In the genomic region with DNA sequence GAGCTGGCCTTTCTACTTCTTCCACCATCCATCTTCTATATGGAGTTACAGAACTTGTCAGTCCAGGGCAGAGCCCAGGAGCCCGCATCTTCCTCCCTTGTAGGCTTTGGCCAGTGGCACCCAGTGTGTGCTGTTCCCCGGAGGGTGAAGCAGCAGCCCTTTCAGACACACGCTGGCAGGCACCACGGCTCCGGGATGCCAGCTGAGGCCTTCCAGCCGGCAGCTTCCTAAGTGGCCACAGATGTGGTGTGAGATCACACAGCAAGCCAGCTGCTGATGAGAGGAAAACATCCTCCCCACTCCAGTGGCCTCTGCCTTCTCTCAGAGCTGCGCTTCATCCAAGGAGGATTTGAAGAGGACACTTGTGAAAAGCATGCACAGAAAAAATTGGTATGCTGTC, we compare ENCODE assay signal across 19 cellular contexts. TPM values are rescaled to one million over a fixed set of nuclear protein-coding genes. Genes with fewer than 3 reads are reported as not detected.
DNase-seq lines count a peak whose midpoint lies in the region; ATAC-seq and TF ChIP-seq lines count a peak whose summit lies in the region.
"Had no signal": no experiment of that assay in that cellular context is flagged by ENCODE, and none has a peak within 500 bp of the region (broad histone marks: within the 10 kb centered on the region; RNA-seq: fewer than 3 reads in every experiment).

No MANE protein-coding gene starts in this region.

- H3K4me3 Mint-ChIP-seq in glutamatergic neuron (ENCODE audit: unreplicated experiment) = no peak overlapping the region
- H3K4me3 Mint-ChIP-seq: CD4-positive, alpha-beta memory T cell; naive B cell had no signal

- intact Hi-C loops in Panc1 (cut with micrococcal nuclease; ENCODE audit: unreplicated experiment) = no loop called here

- H3K4me2 ChIP-seq in Karpas-422 (ENCODE audit: low read depth, low read length, poor library complexity, severe bottlenecking) = no peak overlapping the region

- H3K4me3 ChIP-seq in Karpas-422 (ENCODE audit: low read length) = no peak overlapping the region
- H3K4me3 ChIP-seq in Panc1 (ENCODE audit: low read depth in 2 of 2, low read length in 2 of 2) = no peak overlapping the region
- H3K4me3 ChIP-seq: SJCRH30 had no signal

- no peak overlapping the region for H3K9ac ChIP-seq in Karpas-422 (ENCODE audit: low read length)

- DNase-seq in Karpas-422 = peak; percentile 25
- DNase-seq in Panc1 (ENCODE audit: low read depth, low spot score) = no peak
- peak; percentile 27 for DNase-seq in glutamatergic neuron
- DNase-seq in retina = peak; percentile 39
- DNase-seq: activated CD8-positive, alpha-beta memory T cell treated with anti-CD3 and anti-CD28 coated beads for 24 hours; activated gamma-delta T cell; brain microvascular endothelial cell; CD4-positive, alpha-beta memory T cell; effector memory CD4-positive, alpha-beta T cell; IMR-90; naive B cell; NCI-H1105 treated with DMSO at 0.1 percent for 48 hours; stimulated activated CD4-positive, alpha-beta T cell treated with anti-CD3 and anti-CD28 coated beads, Interleukin-4, amount 100 ng/mL, for 1 hour had no signal

- peak overlapping the region; percentile 29 for H3K27ac Mint-ChIP-seq in glutamatergic neuron (ENCODE audit: unreplicated experiment)
- H3K27ac Mint-ChIP-seq: CD4-positive, alpha-beta memory T cell had no signal

- no peaks in the 10 kb centered on the region for H3K79me2 ChIP-seq in Karpas-422 (ENCODE audit: low read length)

- no peak overlapping the region for H3K27ac ChIP-seq in Karpas-422 (ENCODE audit: low read length)
- H3K27ac ChIP-seq in Panc1 (ENCODE audit: low read length) = no peak overlapping the region
- H3K27ac ChIP-seq: brain microvascular endothelial cell, SJCRH30 had no signal

- no peaks in the 10 kb centered on the region for H3K36me3 Mint-ChIP-seq in glutamatergic neuron (ENCODE audit: unreplicated experiment)
- H3K36me3 Mint-ChIP-seq: CD4-positive, alpha-beta memory T cell; naive B cell had no signal

- H3K4me1 ChIP-seq in Karpas-422 (ENCODE audit: low read length) = peaks cover 4% of the 10 kb centered on the region
- H3K4me1 ChIP-seq in Panc1 (ENCODE audit: control insufficient read depth, insufficient read depth, low read length) = no peaks in the 10 kb centered on the region
- H3K4me1 ChIP-seq: SJCRH30 had no signal

- H3K27me3 Mint-ChIP-seq in glutamatergic neuron (ENCODE audit: unreplicated experiment) = peaks cover 2% of the 10 kb centered on the region

- CTCF ChIA-PET in Panc1 (lab: Charles Lee) = no interaction called here

- H3K36me3 ChIP-seq in Karpas-422 (ENCODE audit: insufficient read depth, low read length) (no peaks in the 10 kb centered on the region), Panc1 (ENCODE audit: control insufficient read depth, insufficient read depth, low read length) (no peaks in the 10 kb centered on the region)
- H3K36me3 ChIP-seq: brain microvascular endothelial cell, SJCRH30 had no signal

- in situ Hi-C loops in Panc1 (cut with HindIII; ENCODE audit: low pct_unique_long_range_greater_than_20kb, low sequenced_read_pairs) = no loop called here

- no peaks in the 10 kb centered on the region for H3K9me3 ChIP-seq in Karpas-422 (ENCODE audit: low read length)
- no peaks in the 10 kb centered on the region for H3K9me3 ChIP-seq in Panc1 (ENCODE audit: control insufficient read depth, insufficient read depth, low read depth, low read length)
- H3K9me3 ChIP-seq: SJCRH30 had no signal

- H3K9me2 ChIP-seq in Karpas-422 (replicated peaks; ENCODE audit: insufficient read depth, low read length) = no peaks in the 10 kb centered on the region

- H4K20me1 ChIP-seq in Karpas-422 (ENCODE audit: insufficient read depth, low read depth, low read length) = no peaks in the 10 kb centered on the region

- POLR2A ChIA-PET in Panc1 (lab: Charles Lee) = no interaction called here

- no TSS peak for BruUV-seq in Panc1 (replicated peaks; lab: Mats Ljungman, UMichigan)

- TF ChIP-seq CTCF in Panc1 (IDR thresholded peaks at IDR 0.05) (no peak), glutamatergic neuron (IDR thresholded peaks at IDR 0.05; ENCODE audit: partially characterized antibody, unreplicated experiment) (no peak)

- H3K27me3 ChIP-seq in Karpas-422 (ENCODE audit: low read length) = no peaks in the 10 kb centered on the region; the same call in 1 of the 2 replicates
- peaks cover 9% of the 10 kb centered on the region for H3K27me3 ChIP-seq in Panc1 (ENCODE audit: control insufficient read depth, insufficient read depth, low read length)

- H2AFZ ChIP-seq in Karpas-422 (ENCODE audit: low read length) = no peak overlapping the region

- no peaks in the 10 kb centered on the region for H3K9me3 Mint-ChIP-seq in glutamatergic neuron (ENCODE audit: unreplicated experiment)
- H3K9me3 Mint-ChIP-seq: CD4-positive, alpha-beta memory T cell; naive B cell had no signal

- H3K4me1 Mint-ChIP-seq in glutamatergic neuron (ENCODE audit: low read depth, unreplicated experiment) = peaks cover 11% of the 10 kb centered on the region
- H3K4me1 Mint-ChIP-seq: CD4-positive, alpha-beta memory T cell; naive B cell had no signal

- ATAC-seq in Panc1 = peak; percentile 44; the same call in 1 of the 2 replicates
- ATAC-seq in HG03108 (IDR thresholded peaks at IDR 0.05; ENCODE audit: unreplicated experiment) = no peak
- ATAC-seq in HG03097 (IDR thresholded peaks at IDR 0.05; ENCODE audit: low FRiP score, unreplicated experiment) = no peak
- ATAC-seq in GM21576 (IDR thresholded peaks at IDR 0.05; ENCODE audit: unreplicated experiment) = no peak
- ATAC-seq: right cardiac atrium had no signal

RNA-seq across cellular contexts. Expression of a gene that starts 24.1 kb away (rescaled TPM):
- total RNA-seq in Karpas-422 (2014; rRNA removed; shearing (Covaris generic); ENCODE audit: low replicate concordance) = not detected in 2 replicates
- 6.7 TPM for total RNA-seq in Panc1 (2021; ENCODE audit: unreplicated experiment)
- 20.5 TPM for polyA plus RNA-seq in Panc1 (2012; ENCODE audit: insufficient read length)
- total RNA-seq in glutamatergic neuron (ENCODE audit: unreplicated experiment) = 314 TPM
- total RNA-seq: CD4-positive, alpha-beta memory T cell; IMR-90; kidney epithelial cell; SJCRH30 had no signal
- polyA plus RNA-seq: CD4-positive, alpha-beta memory T cell; IMR-90 had no signal

Comparison
In these comparisons a context has a peak if more than half of its experiments do, and no peak if none do; other contexts are left out.
1. RNA of a gene that starts 24.1 kb away (total RNA-seq): 314 TPM in glutamatergic neuron (single experiment); 6.7 TPM in Panc1 (single experiment) and not detected in Karpas-422; every median in the first group is over 10 times any median in the second.